1 cellular context compared by ENCODE assay signal in the genomic region with DNA sequence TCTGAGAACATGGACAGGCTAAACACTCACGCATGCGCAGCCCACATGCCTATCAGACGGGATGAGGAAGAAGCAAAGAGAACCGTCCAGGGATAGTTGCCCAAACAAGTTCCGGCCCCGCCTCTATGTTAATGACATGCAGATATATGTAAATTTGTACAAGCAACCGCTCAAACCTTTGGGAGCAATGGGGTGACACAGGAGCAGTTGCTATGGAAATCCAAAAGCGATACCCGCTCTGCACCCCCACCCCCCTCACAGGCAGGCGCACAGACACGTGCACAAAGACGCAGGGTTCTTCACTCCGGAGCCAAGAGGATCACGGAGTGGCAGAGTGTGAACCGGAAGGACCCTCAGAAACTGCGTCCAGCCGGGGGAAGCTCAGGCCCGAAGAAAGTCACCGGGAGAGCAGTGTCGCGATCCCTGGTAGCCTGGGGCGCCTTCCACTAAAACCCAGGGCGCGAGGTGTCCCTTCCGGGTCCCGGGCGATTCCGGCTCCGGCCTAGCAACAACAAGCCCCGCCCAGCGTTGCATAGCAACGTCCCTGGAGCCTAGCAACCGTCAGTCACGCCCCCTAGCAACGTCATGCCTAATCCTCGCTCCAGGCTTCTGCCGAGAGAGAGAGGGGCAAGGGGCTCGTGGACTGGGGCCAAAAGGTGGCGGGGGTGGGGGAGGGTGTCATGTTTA.
TF ChIP-seq lines count a peak whose summit lies in the region.

No MANE protein-coding gene starts in this region.

TF ChIP-seq in GM12878, 131 proteins besides CTCF, POLR2A, EP300 and RAD21 (continued from another document and continues in another):
- TF ChIP-seq RFX5 (IDR thresholded peaks at IDR 0.05; ENCODE audit: low read depth, low read length) (0 out of 2 replicates have a peak, but pooled peaks have one; percentile 25), BACH1 (IDR thresholded peaks at IDR 0.05; ENCODE audit: borderline replicate concordance) (no peak), RELA (IDR thresholded peaks at IDR 0.05; ENCODE audit: borderline replicate concordance, partially characterized antibody) (no peak), PAX8 (IDR thresholded peaks at IDR 0.05) (no peak), MEF2B (IDR thresholded peaks at IDR 0.05; ENCODE audit: partially characterized antibody, poor library complexity, severe bottlenecking) (peak; percentile 74), EED (IDR thresholded peaks at IDR 0.05; ENCODE audit: low read depth) (no peak; the same call in 1 of the 2 replicates), CBX3 (IDR thresholded peaks at IDR 0.05; ENCODE audit: borderline replicate concordance, low read depth) (no peak), SUPT20H (IDR thresholded peaks at IDR 0.05; ENCODE audit: borderline replicate concordance, control insufficient read depth, low read depth, low read length) (no peak), RUNX3 (IDR thresholded peaks at IDR 0.05; ENCODE audit: low read length) (no peak), NRF1 (conservative IDR thresholded peaks at IDR 0.05; ENCODE audit: low read depth, low read length) (peak; percentile 52; the same call in 1 of the 2 replicates), WRNIP1 (IDR thresholded peaks at IDR 0.05; ENCODE audit: borderline replicate concordance, low read depth, low read length) (no peak), YY1 (IDR thresholded peaks at IDR 0.05; ENCODE audit: low read depth, low read length) (0 out of 2 replicates have a peak, but pooled peaks have one; percentile 24), ZNF274 (IDR thresholded peaks at IDR 0.05; ENCODE audit: insufficient read depth, insufficient read length) (no peak), POU2F2 (IDR thresholded peaks at IDR 0.05; ENCODE audit: borderline replicate concordance, low read depth, low read length) (peak; percentile 90), SMARCA5 (IDR thresholded peaks at IDR 0.05) (no peak), MXI1 (IDR thresholded peaks at IDR 0.05; ENCODE audit: low read depth, low read length) (peak; percentile 96), PML (IDR thresholded peaks at IDR 0.05; ENCODE audit: low read length) (no peak), IRF4 (IDR thresholded peaks at IDR 0.05; ENCODE audit: low read depth, low read length) (0 out of 2 replicates have a peak, but pooled peaks have one; percentile 23), FOXM1 (IDR thresholded peaks at IDR 0.05; ENCODE audit: low read depth, low read length) (no peak), SIX5 (IDR thresholded peaks at IDR 0.05; ENCODE audit: low read depth, low read length, severe bottlenecking) (peak; percentile 9), GABPA (IDR thresholded peaks at IDR 0.05; ENCODE audit: low read depth) (peak; percentile 70; the same call in 1 of the 2 replicates), BMI1 (IDR thresholded peaks at IDR 0.05; ENCODE audit: borderline replicate concordance) (peak; percentile 99), LARP7 (IDR thresholded peaks at IDR 0.05) (peak; percentile 45), YBX1 (IDR thresholded peaks at IDR 0.05) (no peak), CREB1 (IDR thresholded peaks at IDR 0.05; ENCODE audit: low read depth) (no peak; the same call in 1 of the 2 replicates)
- TF ChIP-seq, protein P1, sequence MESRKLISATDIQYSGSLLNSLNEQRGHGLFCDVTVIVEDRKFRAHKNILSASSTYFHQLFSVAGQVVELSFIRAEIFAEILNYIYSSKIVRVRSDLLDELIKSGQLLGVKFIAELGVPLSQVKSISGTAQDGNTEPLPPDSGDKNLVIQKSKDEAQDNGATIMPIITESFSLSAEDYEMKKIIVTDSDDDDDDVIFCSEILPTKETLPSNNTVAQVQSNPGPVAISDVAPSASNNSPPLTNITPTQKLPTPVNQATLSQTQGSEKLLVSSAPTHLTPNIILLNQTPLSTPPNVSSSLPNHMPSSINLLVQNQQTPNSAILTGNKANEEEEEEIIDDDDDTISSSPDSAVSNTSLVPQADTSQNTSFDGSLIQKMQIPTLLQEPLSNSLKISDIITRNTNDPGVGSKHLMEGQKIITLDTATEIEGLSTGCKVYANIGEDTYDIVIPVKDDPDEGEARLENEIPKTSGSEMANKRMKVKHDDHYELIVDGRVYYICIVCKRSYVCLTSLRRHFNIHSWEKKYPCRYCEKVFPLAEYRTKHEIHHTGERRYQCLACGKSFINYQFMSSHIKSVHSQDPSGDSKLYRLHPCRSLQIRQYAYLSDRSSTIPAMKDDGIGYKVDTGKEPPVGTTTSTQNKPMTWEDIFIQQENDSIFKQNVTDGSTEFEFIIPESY (IDR thresholded peaks at IDR 0.05) = no peak
- TF ChIP-seq, protein P2, sequence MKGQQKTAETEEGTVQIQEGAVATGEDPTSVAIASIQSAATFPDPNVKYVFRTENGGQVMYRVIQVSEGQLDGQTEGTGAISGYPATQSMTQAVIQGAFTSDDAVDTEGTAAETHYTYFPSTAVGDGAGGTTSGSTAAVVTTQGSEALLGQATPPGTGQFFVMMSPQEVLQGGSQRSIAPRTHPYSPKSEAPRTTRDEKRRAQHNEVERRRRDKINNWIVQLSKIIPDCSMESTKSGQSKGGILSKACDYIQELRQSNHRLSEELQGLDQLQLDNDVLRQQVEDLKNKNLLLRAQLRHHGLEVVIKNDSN (IDR thresholded peaks at IDR 0.05; ENCODE audit: borderline replicate concordance, extremely low read length, insufficient read depth, low read depth, low read length) = peak; percentile 11
- TF ChIP-seq, protein P3, sequence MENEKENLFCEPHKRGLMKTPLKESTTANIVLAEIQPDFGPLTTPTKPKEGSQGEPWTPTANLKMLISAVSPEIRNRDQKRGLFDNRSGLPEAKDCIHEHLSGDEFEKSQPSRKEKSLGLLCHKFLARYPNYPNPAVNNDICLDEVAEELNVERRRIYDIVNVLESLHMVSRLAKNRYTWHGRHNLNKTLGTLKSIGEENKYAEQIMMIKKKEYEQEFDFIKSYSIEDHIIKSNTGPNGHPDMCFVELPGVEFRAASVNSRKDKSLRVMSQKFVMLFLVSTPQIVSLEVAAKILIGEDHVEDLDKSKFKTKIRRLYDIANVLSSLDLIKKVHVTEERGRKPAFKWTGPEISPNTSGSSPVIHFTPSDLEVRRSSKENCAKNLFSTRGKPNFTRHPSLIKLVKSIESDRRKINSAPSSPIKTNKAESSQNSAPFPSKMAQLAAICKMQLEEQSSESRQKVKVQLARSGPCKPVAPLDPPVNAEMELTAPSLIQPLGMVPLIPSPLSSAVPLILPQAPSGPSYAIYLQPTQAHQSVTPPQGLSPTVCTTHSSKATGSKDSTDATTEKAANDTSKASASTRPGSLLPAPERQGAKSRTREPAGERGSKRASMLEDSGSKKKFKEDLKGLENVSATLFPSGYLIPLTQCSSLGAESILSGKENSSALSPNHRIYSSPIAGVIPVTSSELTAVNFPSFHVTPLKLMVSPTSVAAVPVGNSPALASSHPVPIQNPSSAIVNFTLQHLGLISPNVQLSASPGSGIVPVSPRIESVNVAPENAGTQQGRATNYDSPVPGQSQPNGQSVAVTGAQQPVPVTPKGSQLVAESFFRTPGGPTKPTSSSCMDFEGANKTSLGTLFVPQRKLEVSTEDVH (IDR thresholded peaks at IDR 0.05; ENCODE audit: low read depth, partially characterized antibody) = no peak
- TF ChIP-seq, protein P4, sequence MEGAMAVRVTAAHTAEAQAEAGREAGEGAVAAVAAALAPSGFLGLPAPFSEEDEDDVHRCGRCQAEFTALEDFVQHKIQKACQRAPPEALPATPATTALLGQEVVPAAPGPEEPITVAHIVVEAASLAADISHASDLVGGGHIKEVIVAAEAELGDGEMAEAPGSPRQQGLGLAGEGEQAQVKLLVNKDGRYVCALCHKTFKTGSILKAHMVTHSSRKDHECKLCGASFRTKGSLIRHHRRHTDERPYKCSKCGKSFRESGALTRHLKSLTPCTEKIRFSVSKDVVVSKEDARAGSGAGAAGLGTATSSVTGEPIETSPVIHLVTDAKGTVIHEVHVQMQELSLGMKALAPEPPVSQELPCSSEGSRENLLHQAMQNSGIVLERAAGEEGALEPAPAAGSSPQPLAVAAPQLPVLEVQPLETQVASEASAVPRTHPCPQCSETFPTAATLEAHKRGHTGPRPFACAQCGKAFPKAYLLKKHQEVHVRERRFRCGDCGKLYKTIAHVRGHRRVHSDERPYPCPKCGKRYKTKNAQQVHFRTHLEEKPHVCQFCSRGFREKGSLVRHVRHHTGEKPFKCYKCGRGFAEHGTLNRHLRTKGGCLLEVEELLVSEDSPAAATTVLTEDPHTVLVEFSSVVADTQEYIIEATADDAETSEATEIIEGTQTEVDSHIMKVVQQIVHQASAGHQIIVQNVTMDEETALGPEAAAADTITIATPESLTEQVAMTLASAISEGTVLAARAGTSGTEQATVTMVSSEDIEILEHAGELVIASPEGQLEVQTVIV (IDR thresholded peaks at IDR 0.05; ENCODE audit: borderline replicate concordance, partially characterized antibody) = peak; percentile 80
- TF ChIP-seq, protein P5, sequence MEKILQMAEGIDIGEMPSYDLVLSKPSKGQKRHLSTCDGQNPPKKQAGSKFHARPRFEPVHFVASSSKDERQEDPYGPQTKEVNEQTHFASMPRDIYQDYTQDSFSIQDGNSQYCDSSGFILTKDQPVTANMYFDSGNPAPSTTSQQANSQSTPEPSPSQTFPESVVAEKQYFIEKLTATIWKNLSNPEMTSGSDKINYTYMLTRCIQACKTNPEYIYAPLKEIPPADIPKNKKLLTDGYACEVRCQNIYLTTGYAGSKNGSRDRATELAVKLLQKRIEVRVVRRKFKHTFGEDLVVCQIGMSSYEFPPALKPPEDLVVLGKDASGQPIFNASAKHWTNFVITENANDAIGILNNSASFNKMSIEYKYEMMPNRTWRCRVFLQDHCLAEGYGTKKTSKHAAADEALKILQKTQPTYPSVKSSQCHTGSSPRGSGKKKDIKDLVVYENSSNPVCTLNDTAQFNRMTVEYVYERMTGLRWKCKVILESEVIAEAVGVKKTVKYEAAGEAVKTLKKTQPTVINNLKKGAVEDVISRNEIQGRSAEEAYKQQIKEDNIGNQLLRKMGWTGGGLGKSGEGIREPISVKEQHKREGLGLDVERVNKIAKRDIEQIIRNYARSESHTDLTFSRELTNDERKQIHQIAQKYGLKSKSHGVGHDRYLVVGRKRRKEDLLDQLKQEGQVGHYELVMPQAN (conservative IDR thresholded peaks at IDR 0.05) = peak; percentile 72
- TF ChIP-seq, protein P6, sequence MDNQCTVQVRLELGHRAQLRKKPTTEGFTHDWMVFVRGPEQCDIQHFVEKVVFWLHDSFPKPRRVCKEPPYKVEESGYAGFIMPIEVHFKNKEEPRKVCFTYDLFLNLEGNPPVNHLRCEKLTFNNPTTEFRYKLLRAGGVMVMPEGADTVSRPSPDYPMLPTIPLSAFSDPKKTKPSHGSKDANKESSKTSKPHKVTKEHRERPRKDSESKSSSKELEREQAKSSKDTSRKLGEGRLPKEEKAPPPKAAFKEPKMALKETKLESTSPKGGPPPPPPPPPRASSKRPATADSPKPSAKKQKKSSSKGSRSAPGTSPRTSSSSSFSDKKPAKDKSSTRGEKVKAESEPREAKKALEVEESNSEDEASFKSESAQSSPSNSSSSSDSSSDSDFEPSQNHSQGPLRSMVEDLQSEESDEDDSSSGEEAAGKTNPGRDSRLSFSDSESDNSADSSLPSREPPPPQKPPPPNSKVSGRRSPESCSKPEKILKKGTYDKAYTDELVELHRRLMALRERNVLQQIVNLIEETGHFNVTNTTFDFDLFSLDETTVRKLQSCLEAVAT (IDR thresholded peaks at IDR 0.05) = no peak
- TF ChIP-seq, protein P7, sequence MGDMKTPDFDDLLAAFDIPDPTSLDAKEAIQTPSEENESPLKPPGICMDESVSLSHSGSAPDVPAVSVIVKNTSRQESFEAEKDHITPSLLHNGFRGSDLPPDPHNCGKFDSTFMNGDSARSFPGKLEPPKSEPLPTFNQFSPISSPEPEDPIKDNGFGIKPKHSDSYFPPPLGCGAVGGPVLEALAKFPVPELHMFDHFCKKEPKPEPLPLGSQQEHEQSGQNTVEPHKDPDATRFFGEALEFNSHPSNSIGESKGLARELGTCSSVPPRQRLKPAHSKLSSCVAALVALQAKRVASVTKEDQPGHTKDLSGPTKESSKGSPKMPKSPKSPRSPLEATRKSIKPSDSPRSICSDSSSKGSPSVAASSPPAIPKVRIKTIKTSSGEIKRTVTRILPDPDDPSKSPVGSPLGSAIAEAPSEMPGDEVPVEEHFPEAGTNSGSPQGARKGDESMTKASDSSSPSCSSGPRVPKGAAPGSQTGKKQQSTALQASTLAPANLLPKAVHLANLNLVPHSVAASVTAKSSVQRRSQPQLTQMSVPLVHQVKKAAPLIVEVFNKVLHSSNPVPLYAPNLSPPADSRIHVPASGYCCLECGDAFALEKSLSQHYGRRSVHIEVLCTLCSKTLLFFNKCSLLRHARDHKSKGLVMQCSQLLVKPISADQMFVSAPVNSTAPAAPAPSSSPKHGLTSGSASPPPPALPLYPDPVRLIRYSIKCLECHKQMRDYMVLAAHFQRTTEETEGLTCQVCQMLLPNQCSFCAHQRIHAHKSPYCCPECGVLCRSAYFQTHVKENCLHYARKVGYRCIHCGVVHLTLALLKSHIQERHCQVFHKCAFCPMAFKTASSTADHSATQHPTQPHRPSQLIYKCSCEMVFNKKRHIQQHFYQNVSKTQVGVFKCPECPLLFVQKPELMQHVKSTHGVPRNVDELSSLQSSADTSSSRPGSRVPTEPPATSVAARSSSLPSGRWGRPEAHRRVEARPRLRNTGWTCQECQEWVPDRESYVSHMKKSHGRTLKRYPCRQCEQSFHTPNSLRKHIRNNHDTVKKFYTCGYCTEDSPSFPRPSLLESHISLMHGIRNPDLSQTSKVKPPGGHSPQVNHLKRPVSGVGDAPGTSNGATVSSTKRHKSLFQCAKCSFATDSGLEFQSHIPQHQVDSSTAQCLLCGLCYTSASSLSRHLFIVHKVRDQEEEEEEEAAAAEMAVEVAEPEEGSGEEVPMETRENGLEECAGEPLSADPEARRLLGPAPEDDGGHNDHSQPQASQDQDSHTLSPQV (IDR thresholded peaks at IDR 0.05) = no peak
- TF ChIP-seq, protein P8, sequence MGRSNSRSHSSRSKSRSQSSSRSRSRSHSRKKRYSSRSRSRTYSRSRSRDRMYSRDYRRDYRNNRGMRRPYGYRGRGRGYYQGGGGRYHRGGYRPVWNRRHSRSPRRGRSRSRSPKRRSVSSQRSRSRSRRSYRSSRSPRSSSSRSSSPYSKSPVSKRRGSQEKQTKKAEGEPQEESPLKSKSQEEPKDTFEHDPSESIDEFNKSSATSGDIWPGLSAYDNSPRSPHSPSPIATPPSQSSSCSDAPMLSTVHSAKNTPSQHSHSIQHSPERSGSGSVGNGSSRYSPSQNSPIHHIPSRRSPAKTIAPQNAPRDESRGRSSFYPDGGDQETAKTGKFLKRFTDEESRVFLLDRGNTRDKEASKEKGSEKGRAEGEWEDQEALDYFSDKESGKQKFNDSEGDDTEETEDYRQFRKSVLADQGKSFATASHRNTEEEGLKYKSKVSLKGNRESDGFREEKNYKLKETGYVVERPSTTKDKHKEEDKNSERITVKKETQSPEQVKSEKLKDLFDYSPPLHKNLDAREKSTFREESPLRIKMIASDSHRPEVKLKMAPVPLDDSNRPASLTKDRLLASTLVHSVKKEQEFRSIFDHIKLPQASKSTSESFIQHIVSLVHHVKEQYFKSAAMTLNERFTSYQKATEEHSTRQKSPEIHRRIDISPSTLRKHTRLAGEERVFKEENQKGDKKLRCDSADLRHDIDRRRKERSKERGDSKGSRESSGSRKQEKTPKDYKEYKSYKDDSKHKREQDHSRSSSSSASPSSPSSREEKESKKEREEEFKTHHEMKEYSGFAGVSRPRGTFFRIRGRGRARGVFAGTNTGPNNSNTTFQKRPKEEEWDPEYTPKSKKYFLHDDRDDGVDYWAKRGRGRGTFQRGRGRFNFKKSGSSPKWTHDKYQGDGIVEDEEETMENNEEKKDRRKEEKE (IDR thresholded peaks at IDR 0.05) = 0 out of 2 replicates have a peak, but pooled peaks have one; percentile 15
- TF ChIP-seq, protein P9, sequence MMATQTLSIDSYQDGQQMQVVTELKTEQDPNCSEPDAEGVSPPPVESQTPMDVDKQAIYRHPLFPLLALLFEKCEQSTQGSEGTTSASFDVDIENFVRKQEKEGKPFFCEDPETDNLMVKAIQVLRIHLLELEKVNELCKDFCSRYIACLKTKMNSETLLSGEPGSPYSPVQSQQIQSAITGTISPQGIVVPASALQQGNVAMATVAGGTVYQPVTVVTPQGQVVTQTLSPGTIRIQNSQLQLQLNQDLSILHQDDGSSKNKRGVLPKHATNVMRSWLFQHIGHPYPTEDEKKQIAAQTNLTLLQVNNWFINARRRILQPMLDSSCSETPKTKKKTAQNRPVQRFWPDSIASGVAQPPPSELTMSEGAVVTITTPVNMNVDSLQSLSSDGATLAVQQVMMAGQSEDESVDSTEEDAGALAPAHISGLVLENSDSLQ (IDR thresholded peaks at IDR 0.05) = peak; percentile 97
